ENCODE assay signal across 12 cellular contexts in genomic region chr17:7882068-7882467, GRCh38. TPM values are rescaled to one million over a fixed set of nuclear protein-coding genes. Genes with fewer than 3 reads are reported as not detected.
DNase-seq lines count a peak whose midpoint lies in the region; ATAC-seq and TF ChIP-seq lines count a peak whose summit lies in the region.
"Had no signal": no experiment of that assay in that cellular context is flagged by ENCODE, and none has a peak within 500 bp of the region (broad histone marks: within the 10 kb centered on the region; RNA-seq: fewer than 3 reads in every experiment).

No MANE protein-coding gene starts in this region.

- H3K4me2 ChIP-seq in hepatocyte: peak overlapping the region; percentile 73

- no peak overlapping the region for H2AFZ ChIP-seq in hepatocyte

- peak overlapping the region; percentile 97 for H3K27ac ChIP-seq in hepatocyte

- ATAC-seq in HG02973 (IDR thresholded peaks at IDR 0.05; ENCODE audit: unreplicated experiment): no peak
- ATAC-seq in GM19395 (IDR thresholded peaks at IDR 0.05; ENCODE audit: unreplicated experiment): no peak
- ATAC-seq: Panc1; stimulated activated effector memory CD8-positive, alpha-beta T cell treated with anti-CD3 and anti-CD28 coated beads, Interleukin-12 subunit alpha, Interleukin-12 subunit beta, amount 100 ng/mL, for 72 hours had no signal

- DNase-seq in CD1c-positive myeloid dendritic cell (ENCODE audit: extremely low spot score) (peak; percentile 13), GDM1 (lab: John Stamatoyannopoulos, UW) (peak; percentile 41), NCI-H526 (lab: John Stamatoyannopoulos, UW) (peak; percentile 85 to 89), hepatocyte (ENCODE audit: low spot score) (no peak), NCI-H128 (lab: John Stamatoyannopoulos, UW; ENCODE audit: unreplicated experiment) (no peak), cortex of kidney (lab: John Stamatoyannopoulos, UW) (no peak)
- DNase-seq: aorta had no signal

- no peaks in the 10 kb centered on the region for H4K20me1 ChIP-seq in hepatocyte (ENCODE audit: insufficient read depth, poor library complexity, severe bottlenecking)

- no peak for TF ChIP-seq CTCF in hepatocyte (IDR thresholded peaks at IDR 0.05; ENCODE audit: poor library complexity)

- WGBS in hepatocyte (ENCODE audit: low lambda C conversion rate, missing lambda C conversion rate): 71% methylated on average over 7 of the region's 7 CpGs

- H3K9me3 ChIP-seq in hepatocyte (ENCODE audit: low read depth): no peaks in the 10 kb centered on the region

- no peaks in the 10 kb centered on the region for H3K36me3 ChIP-seq in hepatocyte (replicated peaks; ENCODE audit: insufficient read depth, low read depth)

- peaks cover 35% of the 10 kb centered on the region for H3K79me2 ChIP-seq in hepatocyte

- no peaks in the 10 kb centered on the region for H3K9me2 ChIP-seq in hepatocyte (replicated peaks; ENCODE audit: insufficient read depth)

- H3K27me3 ChIP-seq in hepatocyte: no peaks in the 10 kb centered on the region

- no peak overlapping the region for H3K4me3 ChIP-seq in hepatocyte
- H3K4me3 ChIP-seq: lung had no signal

- H3K4me1 ChIP-seq in hepatocyte (ENCODE audit: insufficient read depth): peaks cover 34% of the 10 kb centered on the region

RNA-seq across cellular contexts. Expression of gene CHD3, which starts 6.5 kb away (rescaled TPM):
- total RNA-seq in hepatocyte: 65.6 and 75.3 TPM in 2 replicates
- 41.2 and 49.4 TPM in 2 replicates for polyA plus RNA-seq in hepatocyte

RNA-seq across cellular contexts. Expression of gene CYB5D1, which starts 24.3 kb away (rescaled TPM):
- total RNA-seq in hepatocyte: 9.1 and 14.1 TPM in 2 replicates
- 12.2 and 15.1 TPM in 2 replicates for polyA plus RNA-seq in hepatocyte

RNA-seq across cellular contexts. Expression of gene NAA38, which starts 24.7 kb away (rescaled TPM):
- 49.2 and 66.0 TPM in 2 replicates for total RNA-seq in hepatocyte
- 147 and 154 TPM in 2 replicates for polyA plus RNA-seq in hepatocyte

RNA-seq across cellular contexts. Expression of gene TMEM88, which starts 27.2 kb away (rescaled TPM):
- total RNA-seq in hepatocyte: 59.6 and 73.3 TPM in 2 replicates
- polyA plus RNA-seq in hepatocyte: 241 and 328 TPM in 2 replicates

RNA-seq across cellular contexts. Expression of gene RNF227, which starts 34.0 kb away (rescaled TPM):
- total RNA-seq in hepatocyte: 2.9 and 3.5 TPM in 2 replicates
- 2.5 and 4.8 TPM in 2 replicates for polyA plus RNA-seq in hepatocyte

Comparison
In these comparisons a context has a peak if more than half of its experiments do, and no peak if none do; other contexts are left out.
1. DNase-seq: peak in CD1c-positive myeloid dendritic cell (single experiment), GDM1 (single experiment) and NCI-H526 (2 of 2); none in hepatocyte (single experiment), NCI-H128 (single experiment) and cortex of kidney (single experiment).